In genomic region chr9:106326493-106326892, GRCh38 we compare ENCODE assay signal across 21 cellular contexts.
DNase-seq lines count a peak whose midpoint lies in the region; ATAC-seq and TF ChIP-seq lines count a peak whose summit lies in the region.
"Had no signal": no experiment of that assay in that cellular context is flagged by ENCODE, and none has a peak within 500 bp of the region (broad histone marks: within the 10 kb centered on the region; RNA-seq: fewer than 3 reads in every experiment).

No MANE protein-coding gene starts in this region.

- H2BK12ac ChIP-seq in H9 (ENCODE audit: insufficient read length, low read depth, low read length) = no peak overlapping the region

- H3K4me1 ChIP-seq in MM.1S (ENCODE audit: low read length) (peaks cover 8% of the 10 kb centered on the region), H9 (ENCODE audit: insufficient read depth, low read length) (no peaks in the 10 kb centered on the region; the same call in 1 of the 2 replicates)

- H3F3A ChIP-seq in MM.1S (ENCODE audit: insufficient read depth, low read length) = no peaks in the 10 kb centered on the region

- no peak overlapping the region for H3K18ac ChIP-seq in H9 (ENCODE audit: insufficient read length, low read depth, low read length)

- no peak overlapping the region for H2BK120ac ChIP-seq in H9 (ENCODE audit: low read depth, low read length, poor library complexity, severe bottlenecking)

- H3K23me2 ChIP-seq in H9 (ENCODE audit: insufficient read length, low read depth, low read length, poor library complexity, severe bottlenecking) = no peaks in the 10 kb centered on the region

- H3K27me3 Mint-ChIP-seq in H9 (ENCODE audit: low read depth) = no peaks in the 10 kb centered on the region
- H3K27me3 Mint-ChIP-seq: T-cell had no signal

- H3K9me2 ChIP-seq in MM.1S (replicated peaks; ENCODE audit: insufficient read depth, low read length) = no peaks in the 10 kb centered on the region

- no peaks in the 10 kb centered on the region for H3K9me3 Mint-ChIP-seq in H9

- no peak overlapping the region for H3K4ac ChIP-seq in H9 (ENCODE audit: low read depth, low read length)

- no peaks in the 10 kb centered on the region for H3K36me3 ChIP-seq in GM06990 (ENCODE audit: control insufficient read depth, insufficient read depth, low read length)
- H3K36me3 ChIP-seq in MM.1S (replicated peaks; ENCODE audit: insufficient read depth, low read length) = no peaks in the 10 kb centered on the region

- no peak overlapping the region for H3K27ac Mint-ChIP-seq in H9
- H3K27ac Mint-ChIP-seq: T-cell had no signal

- ATAC-seq in GM18867 (IDR thresholded peaks at IDR 0.05; ENCODE audit: unreplicated experiment) (peak; percentile 91), GM21381 (IDR thresholded peaks at IDR 0.05; ENCODE audit: unreplicated experiment) (peak; percentile 76), HG03108 (IDR thresholded peaks at IDR 0.05; ENCODE audit: unreplicated experiment) (no peak), GM21360 (IDR thresholded peaks at IDR 0.05; ENCODE audit: unreplicated experiment) (no peak)
- ATAC-seq: T-cell had no signal

- H2BK20ac ChIP-seq in H9 (ENCODE audit: low read depth, low read length, poor library complexity, severe bottlenecking) = no peak overlapping the region

- H3K4me2 ChIP-seq in MM.1S (ENCODE audit: low read depth, low read length) = peak overlapping the region; percentile 21; the same call in 1 of the 2 replicates
- H3K4me2 ChIP-seq in H9 (ENCODE audit: insufficient read depth, insufficient read length, low read length) = no peak overlapping the region

- H2AK5ac ChIP-seq in H9 (ENCODE audit: insufficient read length, low read length) = no peak overlapping the region

- WGBS in H9 (ENCODE audit: extremely low coverage, insufficient read length, low lambda C conversion rate) = no CpG with 5 or more reads among the region's 4 CpGs

- H3K4me1 Mint-ChIP-seq in H9 = peaks cover 15 to 21% of the 10 kb centered on the region in 2 experiments; a peak in 3 of 4 replicates
- H3K4me1 Mint-ChIP-seq: T-cell had no signal

- H3K79me2 ChIP-seq in MM.1S (ENCODE audit: low read length) (no peaks in the 10 kb centered on the region), H9 (ENCODE audit: insufficient read depth, low read length) (no peaks in the 10 kb centered on the region)

- H4K91ac ChIP-seq in H9 (ENCODE audit: insufficient read length, low read depth, low read length) = no peak overlapping the region

- H3K23ac ChIP-seq in H9 (ENCODE audit: insufficient read length, low read depth, low read length) = no peak overlapping the region

- H4K5ac ChIP-seq in H9 (ENCODE audit: insufficient read length, low read depth, low read length) = no peak overlapping the region

- TF ChIP-seq CTCF in GM06990 (IDR thresholded peaks at IDR 0.05; ENCODE audit: insufficient read depth, low read length, poor library complexity, severe bottlenecking) = no peak
- no peak for TF ChIP-seq CTCF in MM.1S (IDR thresholded peaks at IDR 0.05; ENCODE audit: low read length)
- no peak for TF ChIP-seq CTCF in H9 (conservative IDR thresholded peaks at IDR 0.05)

- no peak overlapping the region for H2BK15ac ChIP-seq in H9 (ENCODE audit: low read depth, low read length)

- peak overlapping the region; percentile 19; the same call in 1 of the 2 replicates for H3K27ac ChIP-seq in MM.1S (ENCODE audit: low read length)
- no peak overlapping the region for H3K27ac ChIP-seq in H9 (ENCODE audit: insufficient read length, low read depth, low read length)

- no peak overlapping the region for H2BK5ac ChIP-seq in H9 (ENCODE audit: insufficient read length, low read length)

- no peak overlapping the region for H3K4me3 Mint-ChIP-seq in H9
- H3K4me3 Mint-ChIP-seq: T-cell had no signal

- H3K4me3 ChIP-seq in GM06990 (replicated peaks; ENCODE audit: low read depth, low read length) = no peak overlapping the region
- no peak overlapping the region for H3K4me3 ChIP-seq in MM.1S (ENCODE audit: low read length)

- no peaks in the 10 kb centered on the region for H3K79me1 ChIP-seq in H9 (ENCODE audit: insufficient read depth, low read depth, low read length, poor library complexity, severe bottlenecking)

- H3K9me3 ChIP-seq in MM.1S (replicated peaks; ENCODE audit: insufficient read depth, low read length) = no peaks in the 10 kb centered on the region
- H3K9me3 ChIP-seq in H9 (ENCODE audit: control insufficient read depth, low read depth, low read length) = no peaks in the 10 kb centered on the region

- H3K14ac ChIP-seq in H9 (ENCODE audit: insufficient read depth, low read length) = no peak overlapping the region

- DNase-seq in GM06990 (ENCODE audit: extremely low read depth, insufficient read length) (peak; percentile 59), MM.1S (peak; percentile 40), foreskin melanocyte (no peak), H9 (no peak)
- DNase-seq: Calu3, DMS153, DND-41, Kasumi-1, MV-4-11, NCI-H1105 treated with DMSO at 0.1 percent for 48 hours, NCI-H146, NCI-H1930, NCI-H446 treated with DMSO at 0.1 percent for 48 hours, NCI-H526, RPMI8226, SHP77, T-cell had no signal

- no peaks in the 10 kb centered on the region for H3K27me3 ChIP-seq in GM06990 (replicated peaks; ENCODE audit: control insufficient read depth, insufficient read depth, low read length)
- H3K27me3 ChIP-seq in MM.1S (replicated peaks; ENCODE audit: insufficient read depth, low read length) = no peaks in the 10 kb centered on the region
- no peaks in the 10 kb centered on the region for H3K27me3 ChIP-seq in H9 (ENCODE audit: insufficient read depth, low read length)

- no peak overlapping the region for H4K8ac ChIP-seq in H9 (replicated peaks; ENCODE audit: insufficient read length, low read depth, low read length)

- H4K20me1 ChIP-seq in MM.1S (ENCODE audit: insufficient read depth, low read length) (no peaks in the 10 kb centered on the region), H9 (ENCODE audit: control insufficient read depth, insufficient read depth, insufficient read length) (no peaks in the 10 kb centered on the region)

- no peak overlapping the region for H3K9ac ChIP-seq in MM.1S (ENCODE audit: low read length)
- no peak overlapping the region for H3K9ac ChIP-seq in H9 (ENCODE audit: extremely low read depth, insufficient read length, low read length)

- H2AFZ ChIP-seq in MM.1S (ENCODE audit: low read length) = no peak overlapping the region
- no peak overlapping the region for H2AFZ ChIP-seq in H9 (ENCODE audit: low read length)

- no peaks in the 10 kb centered on the region for H3K36me3 Mint-ChIP-seq in H9 (ENCODE audit: insufficient read depth in 1 of 3, low read depth in 3 of 3)
- H3K36me3 Mint-ChIP-seq: T-cell had no signal

- no peak overlapping the region for H3T11ph ChIP-seq in H9 (ENCODE audit: low read length)

- no peak overlapping the region for H3K56ac ChIP-seq in H9 (ENCODE audit: insufficient read length, low read depth, low read length)

Comparison
In these comparisons a context has a peak if more than half of its experiments do, and no peak if none do; other contexts are left out.
1. DNase-seq: peak in GM06990 (single experiment) and MM.1S (single experiment); none in foreskin melanocyte (single experiment) and H9 (single experiment).
2. ATAC-seq: peak in GM18867 (single experiment) and GM21381 (single experiment); none in HG03108 (single experiment) and GM21360 (single experiment).